ENCODE assay signal across 1 cellular context in the genomic region with DNA sequence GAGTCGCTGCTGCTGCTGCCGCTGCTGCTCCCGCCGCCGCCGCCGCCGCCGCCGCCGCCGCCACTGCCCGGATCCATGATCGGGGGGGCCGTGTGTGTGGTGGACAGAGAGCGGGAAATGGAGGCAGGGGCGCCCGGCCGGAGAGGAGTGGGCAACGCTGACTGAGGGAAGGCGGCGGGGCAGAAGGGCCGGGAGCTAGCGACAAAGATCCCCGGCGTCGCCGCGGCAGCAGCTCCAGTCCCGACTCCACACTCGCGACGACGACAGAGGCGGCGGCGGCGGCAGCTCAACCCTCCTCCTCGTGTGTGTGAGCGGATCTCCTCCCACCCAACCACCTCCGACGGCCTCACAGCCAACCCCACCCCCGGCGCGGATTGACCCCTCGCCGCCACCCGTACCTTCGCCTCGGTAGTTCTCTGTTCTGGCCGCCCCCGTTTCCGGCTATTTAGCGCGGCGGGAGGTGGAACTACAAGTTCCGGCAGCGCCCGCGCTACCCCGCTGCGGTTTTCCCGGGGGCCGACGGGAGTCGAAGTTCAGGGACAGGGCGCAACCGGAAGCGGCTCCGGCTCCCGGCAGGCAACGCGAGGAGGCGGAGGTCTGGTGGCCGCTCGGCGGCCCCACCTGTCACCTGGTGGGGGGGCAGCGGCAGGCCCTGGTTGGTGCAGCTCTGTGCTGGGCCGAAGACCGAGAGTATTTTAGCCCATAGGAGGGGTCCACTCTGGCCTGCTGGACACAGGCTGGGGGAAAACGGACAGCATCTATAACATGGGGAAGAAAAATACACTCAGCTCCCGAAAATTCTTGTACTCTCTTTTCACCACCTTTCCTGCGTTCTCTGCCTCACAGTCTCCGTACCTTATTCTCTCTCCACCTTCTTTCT.
TF ChIP-seq lines count a peak whose summit lies in the region.

A gene (minus strand): TSS at position 313 of the 880 bp plus-strand sequence. CDS start 236 bp downstream, at position 77.

TF ChIP-seq in GM12878, 131 proteins besides CTCF, POLR2A, EP300 and RAD21 (continued from another document and continues in another):
- TF ChIP-seq, protein P1, sequence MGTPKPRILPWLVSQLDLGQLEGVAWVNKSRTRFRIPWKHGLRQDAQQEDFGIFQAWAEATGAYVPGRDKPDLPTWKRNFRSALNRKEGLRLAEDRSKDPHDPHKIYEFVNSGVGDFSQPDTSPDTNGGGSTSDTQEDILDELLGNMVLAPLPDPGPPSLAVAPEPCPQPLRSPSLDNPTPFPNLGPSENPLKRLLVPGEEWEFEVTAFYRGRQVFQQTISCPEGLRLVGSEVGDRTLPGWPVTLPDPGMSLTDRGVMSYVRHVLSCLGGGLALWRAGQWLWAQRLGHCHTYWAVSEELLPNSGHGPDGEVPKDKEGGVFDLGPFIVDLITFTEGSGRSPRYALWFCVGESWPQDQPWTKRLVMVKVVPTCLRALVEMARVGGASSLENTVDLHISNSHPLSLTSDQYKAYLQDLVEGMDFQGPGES (IDR thresholded peaks at IDR 0.05), result no peak; the same call in 1 of the 2 replicates
- TF ChIP-seq ZZZ3 (IDR thresholded peaks at IDR 0.05; ENCODE audit: control insufficient read depth, insufficient read length, low read depth) (no peak), RBBP5 (conservative IDR thresholded peaks at IDR 0.05) (no peak), HDAC6 (IDR thresholded peaks at IDR 0.05; ENCODE audit: unreplicated experiment) (no peak), EZH2 (IDR thresholded peaks at IDR 0.05; ENCODE audit: borderline replicate concordance, control insufficient read depth, low read depth, low read length) (no peak), NFYA (IDR thresholded peaks at IDR 0.05; ENCODE audit: borderline replicate concordance, low read depth, low read length) (no peak), PAX8 (IDR thresholded peaks at IDR 0.05) (no peak), ZNF622 (IDR thresholded peaks at IDR 0.05) (no peak), RUNX3 (IDR thresholded peaks at IDR 0.05; ENCODE audit: low read length) (peak; percentile 99), MTA3 (IDR thresholded peaks at IDR 0.05; ENCODE audit: borderline replicate concordance, low read length) (no peak), SIN3A (IDR thresholded peaks at IDR 0.05; ENCODE audit: low read depth, low read length) (peak; percentile 86), SRF (IDR thresholded peaks at IDR 0.05; ENCODE audit: low read depth in 2 of 2, low read length in 2 of 2) (no peak), NFIC (IDR thresholded peaks at IDR 0.05; ENCODE audit: low read depth, low read length) (no peak), NBN (IDR thresholded peaks at IDR 0.05) (peak; percentile 92), BCL11A (IDR thresholded peaks at IDR 0.05; ENCODE audit: low read depth, low read length) (0 out of 2 replicates have a peak, but pooled peaks have one; percentile 10), SP1 (IDR thresholded peaks at IDR 0.05; ENCODE audit: low read depth, low read length) (peak; percentile 41), KDM1A (IDR thresholded peaks at IDR 0.05; ENCODE audit: borderline replicate concordance) (no peak), ZNF207 (IDR thresholded peaks at IDR 0.05; ENCODE audit: borderline replicate concordance) (peak; percentile 95), SREBF2 (IDR thresholded peaks at IDR 0.05; ENCODE audit: low read length) (peak; percentile 35; the same call in 1 of the 2 replicates)
- TF ChIP-seq, protein P2, sequence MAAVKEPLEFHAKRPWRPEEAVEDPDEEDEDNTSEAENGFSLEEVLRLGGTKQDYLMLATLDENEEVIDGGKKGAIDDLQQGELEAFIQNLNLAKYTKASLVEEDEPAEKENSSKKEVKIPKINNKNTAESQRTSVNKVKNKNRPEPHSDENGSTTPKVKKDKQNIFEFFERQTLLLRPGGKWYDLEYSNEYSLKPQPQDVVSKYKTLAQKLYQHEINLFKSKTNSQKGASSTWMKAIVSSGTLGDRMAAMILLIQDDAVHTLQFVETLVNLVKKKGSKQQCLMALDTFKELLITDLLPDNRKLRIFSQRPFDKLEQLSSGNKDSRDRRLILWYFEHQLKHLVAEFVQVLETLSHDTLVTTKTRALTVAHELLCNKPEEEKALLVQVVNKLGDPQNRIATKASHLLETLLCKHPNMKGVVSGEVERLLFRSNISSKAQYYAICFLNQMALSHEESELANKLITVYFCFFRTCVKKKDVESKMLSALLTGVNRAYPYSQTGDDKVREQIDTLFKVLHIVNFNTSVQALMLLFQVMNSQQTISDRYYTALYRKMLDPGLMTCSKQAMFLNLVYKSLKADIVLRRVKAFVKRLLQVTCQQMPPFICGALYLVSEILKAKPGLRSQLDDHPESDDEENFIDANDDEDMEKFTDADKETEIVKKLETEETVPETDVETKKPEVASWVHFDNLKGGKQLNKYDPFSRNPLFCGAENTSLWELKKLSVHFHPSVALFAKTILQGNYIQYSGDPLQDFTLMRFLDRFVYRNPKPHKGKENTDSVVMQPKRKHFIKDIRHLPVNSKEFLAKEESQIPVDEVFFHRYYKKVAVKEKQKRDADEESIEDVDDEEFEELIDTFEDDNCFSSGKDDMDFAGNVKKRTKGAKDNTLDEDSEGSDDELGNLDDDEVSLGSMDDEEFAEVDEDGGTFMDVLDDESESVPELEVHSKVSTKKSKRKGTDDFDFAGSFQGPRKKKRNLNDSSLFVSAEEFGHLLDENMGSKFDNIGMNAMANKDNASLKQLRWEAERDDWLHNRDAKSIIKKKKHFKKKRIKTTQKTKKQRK (IDR thresholded peaks at IDR 0.05; ENCODE audit: low read depth, low read length), result no peak
- TF ChIP-seq, protein P3, sequence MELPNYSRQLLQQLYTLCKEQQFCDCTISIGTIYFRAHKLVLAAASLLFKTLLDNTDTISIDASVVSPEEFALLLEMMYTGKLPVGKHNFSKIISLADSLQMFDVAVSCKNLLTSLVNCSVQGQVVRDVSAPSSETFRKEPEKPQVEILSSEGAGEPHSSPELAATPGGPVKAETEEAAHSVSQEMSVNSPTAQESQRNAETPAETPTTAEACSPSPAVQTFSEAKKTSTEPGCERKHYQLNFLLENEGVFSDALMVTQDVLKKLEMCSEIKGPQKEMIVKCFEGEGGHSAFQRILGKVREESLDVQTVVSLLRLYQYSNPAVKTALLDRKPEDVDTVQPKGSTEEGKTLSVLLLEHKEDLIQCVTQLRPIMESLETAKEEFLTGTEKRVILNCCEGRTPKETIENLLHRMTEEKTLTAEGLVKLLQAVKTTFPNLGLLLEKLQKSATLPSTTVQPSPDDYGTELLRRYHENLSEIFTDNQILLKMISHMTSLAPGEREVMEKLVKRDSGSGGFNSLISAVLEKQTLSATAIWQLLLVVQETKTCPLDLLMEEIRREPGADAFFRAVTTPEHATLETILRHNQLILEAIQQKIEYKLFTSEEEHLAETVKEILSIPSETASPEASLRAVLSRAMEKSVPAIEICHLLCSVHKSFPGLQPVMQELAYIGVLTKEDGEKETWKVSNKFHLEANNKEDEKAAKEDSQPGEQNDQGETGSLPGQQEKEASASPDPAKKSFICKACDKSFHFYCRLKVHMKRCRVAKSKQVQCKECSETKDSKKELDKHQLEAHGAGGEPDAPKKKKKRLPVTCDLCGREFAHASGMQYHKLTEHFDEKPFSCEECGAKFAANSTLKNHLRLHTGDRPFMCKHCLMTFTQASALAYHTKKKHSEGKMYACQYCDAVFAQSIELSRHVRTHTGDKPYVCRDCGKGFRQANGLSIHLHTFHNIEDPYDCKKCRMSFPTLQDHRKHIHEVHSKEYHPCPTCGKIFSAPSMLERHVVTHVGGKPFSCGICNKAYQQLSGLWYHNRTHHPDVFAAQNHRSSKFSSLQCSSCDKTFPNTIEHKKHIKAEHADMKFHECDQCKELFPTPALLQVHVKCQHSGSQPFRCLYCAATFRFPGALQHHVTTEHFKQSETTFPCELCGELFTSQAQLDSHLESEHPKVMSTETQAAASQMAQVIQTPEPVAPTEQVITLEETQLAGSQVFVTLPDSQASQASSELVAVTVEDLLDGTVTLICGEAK (IDR thresholded peaks at IDR 0.05; ENCODE audit: borderline replicate concordance), result peak; percentile 93
- TF ChIP-seq, protein P4, sequence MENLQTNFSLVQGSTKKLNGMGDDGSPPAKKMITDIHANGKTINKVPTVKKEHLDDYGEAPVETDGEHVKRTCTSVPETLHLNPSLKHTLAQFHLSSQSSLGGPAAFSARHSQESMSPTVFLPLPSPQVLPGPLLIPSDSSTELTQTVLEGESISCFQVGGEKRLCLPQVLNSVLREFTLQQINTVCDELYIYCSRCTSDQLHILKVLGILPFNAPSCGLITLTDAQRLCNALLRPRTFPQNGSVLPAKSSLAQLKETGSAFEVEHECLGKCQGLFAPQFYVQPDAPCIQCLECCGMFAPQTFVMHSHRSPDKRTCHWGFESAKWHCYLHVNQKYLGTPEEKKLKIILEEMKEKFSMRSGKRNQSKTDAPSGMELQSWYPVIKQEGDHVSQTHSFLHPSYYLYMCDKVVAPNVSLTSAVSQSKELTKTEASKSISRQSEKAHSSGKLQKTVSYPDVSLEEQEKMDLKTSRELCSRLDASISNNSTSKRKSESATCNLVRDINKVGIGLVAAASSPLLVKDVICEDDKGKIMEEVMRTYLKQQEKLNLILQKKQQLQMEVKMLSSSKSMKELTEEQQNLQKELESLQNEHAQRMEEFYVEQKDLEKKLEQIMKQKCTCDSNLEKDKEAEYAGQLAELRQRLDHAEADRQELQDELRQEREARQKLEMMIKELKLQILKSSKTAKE (IDR thresholded peaks at IDR 0.05; ENCODE audit: low read depth, poor library complexity, severe bottlenecking), result no peak
- TF ChIP-seq, protein P5, sequence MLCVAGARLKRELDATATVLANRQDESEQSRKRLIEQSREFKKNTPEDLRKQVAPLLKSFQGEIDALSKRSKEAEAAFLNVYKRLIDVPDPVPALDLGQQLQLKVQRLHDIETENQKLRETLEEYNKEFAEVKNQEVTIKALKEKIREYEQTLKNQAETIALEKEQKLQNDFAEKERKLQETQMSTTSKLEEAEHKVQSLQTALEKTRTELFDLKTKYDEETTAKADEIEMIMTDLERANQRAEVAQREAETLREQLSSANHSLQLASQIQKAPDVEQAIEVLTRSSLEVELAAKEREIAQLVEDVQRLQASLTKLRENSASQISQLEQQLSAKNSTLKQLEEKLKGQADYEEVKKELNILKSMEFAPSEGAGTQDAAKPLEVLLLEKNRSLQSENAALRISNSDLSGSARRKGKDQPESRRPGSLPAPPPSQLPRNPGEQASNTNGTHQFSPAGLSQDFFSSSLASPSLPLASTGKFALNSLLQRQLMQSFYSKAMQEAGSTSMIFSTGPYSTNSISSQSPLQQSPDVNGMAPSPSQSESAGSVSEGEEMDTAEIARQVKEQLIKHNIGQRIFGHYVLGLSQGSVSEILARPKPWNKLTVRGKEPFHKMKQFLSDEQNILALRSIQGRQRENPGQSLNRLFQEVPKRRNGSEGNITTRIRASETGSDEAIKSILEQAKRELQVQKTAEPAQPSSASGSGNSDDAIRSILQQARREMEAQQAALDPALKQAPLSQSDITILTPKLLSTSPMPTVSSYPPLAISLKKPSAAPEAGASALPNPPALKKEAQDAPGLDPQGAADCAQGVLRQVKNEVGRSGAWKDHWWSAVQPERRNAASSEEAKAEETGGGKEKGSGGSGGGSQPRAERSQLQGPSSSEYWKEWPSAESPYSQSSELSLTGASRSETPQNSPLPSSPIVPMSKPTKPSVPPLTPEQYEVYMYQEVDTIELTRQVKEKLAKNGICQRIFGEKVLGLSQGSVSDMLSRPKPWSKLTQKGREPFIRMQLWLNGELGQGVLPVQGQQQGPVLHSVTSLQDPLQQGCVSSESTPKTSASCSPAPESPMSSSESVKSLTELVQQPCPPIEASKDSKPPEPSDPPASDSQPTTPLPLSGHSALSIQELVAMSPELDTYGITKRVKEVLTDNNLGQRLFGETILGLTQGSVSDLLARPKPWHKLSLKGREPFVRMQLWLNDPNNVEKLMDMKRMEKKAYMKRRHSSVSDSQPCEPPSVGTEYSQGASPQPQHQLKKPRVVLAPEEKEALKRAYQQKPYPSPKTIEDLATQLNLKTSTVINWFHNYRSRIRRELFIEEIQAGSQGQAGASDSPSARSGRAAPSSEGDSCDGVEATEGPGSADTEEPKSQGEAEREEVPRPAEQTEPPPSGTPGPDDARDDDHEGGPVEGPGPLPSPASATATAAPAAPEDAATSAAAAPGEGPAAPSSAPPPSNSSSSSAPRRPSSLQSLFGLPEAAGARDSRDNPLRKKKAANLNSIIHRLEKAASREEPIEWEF (IDR thresholded peaks at IDR 0.05; ENCODE audit: insufficient replicate concordance, low read depth, low read length), result no peak
- TF ChIP-seq, protein P6, sequence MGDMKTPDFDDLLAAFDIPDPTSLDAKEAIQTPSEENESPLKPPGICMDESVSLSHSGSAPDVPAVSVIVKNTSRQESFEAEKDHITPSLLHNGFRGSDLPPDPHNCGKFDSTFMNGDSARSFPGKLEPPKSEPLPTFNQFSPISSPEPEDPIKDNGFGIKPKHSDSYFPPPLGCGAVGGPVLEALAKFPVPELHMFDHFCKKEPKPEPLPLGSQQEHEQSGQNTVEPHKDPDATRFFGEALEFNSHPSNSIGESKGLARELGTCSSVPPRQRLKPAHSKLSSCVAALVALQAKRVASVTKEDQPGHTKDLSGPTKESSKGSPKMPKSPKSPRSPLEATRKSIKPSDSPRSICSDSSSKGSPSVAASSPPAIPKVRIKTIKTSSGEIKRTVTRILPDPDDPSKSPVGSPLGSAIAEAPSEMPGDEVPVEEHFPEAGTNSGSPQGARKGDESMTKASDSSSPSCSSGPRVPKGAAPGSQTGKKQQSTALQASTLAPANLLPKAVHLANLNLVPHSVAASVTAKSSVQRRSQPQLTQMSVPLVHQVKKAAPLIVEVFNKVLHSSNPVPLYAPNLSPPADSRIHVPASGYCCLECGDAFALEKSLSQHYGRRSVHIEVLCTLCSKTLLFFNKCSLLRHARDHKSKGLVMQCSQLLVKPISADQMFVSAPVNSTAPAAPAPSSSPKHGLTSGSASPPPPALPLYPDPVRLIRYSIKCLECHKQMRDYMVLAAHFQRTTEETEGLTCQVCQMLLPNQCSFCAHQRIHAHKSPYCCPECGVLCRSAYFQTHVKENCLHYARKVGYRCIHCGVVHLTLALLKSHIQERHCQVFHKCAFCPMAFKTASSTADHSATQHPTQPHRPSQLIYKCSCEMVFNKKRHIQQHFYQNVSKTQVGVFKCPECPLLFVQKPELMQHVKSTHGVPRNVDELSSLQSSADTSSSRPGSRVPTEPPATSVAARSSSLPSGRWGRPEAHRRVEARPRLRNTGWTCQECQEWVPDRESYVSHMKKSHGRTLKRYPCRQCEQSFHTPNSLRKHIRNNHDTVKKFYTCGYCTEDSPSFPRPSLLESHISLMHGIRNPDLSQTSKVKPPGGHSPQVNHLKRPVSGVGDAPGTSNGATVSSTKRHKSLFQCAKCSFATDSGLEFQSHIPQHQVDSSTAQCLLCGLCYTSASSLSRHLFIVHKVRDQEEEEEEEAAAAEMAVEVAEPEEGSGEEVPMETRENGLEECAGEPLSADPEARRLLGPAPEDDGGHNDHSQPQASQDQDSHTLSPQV (IDR thresholded peaks at IDR 0.05), result no peak
